1 cellular context compared by ENCODE assay signal in the genomic region with DNA sequence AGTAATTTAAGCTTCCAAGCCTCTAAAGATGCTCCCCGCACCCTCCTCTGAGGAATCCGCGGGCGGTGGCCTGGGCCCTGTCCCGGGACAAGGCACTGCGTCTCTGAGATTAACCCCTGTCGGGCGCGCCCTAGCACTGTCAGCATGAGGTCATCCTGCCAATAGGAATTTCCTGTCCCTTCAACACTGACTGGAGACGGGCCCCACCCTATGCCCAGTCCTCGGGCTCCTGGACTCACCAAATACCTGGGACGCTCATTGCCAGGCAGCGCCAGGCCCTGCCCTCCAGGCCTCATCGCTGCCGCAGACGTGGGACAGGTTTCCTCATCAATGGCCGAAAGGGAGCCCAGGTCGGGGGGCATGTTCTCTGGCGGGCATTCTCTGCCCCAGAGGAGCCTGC.
TF ChIP-seq lines count a peak whose summit lies in the region.

No MANE protein-coding gene starts in this region.

TF ChIP-seq in H1, 55 proteins besides CTCF, POLR2A, EP300 and RAD21 (continued from another document):
- TF ChIP-seq CHD7 (IDR thresholded peaks at IDR 0.05; ENCODE audit: insufficient replicate concordance, low read length) (no peak), JUN (IDR thresholded peaks at IDR 0.05; ENCODE audit: low read depth, low read length) (no peak), RFX5 (IDR thresholded peaks at IDR 0.05; ENCODE audit: borderline replicate concordance, low read depth, low read length) (no peak)
